18 cellular contexts compared by ENCODE assay signal in genomic region chr4:10031663-10032590, GRCh38. TPM values are rescaled to one million over a fixed set of nuclear protein-coding genes. Genes with fewer than 3 reads are reported as not detected.
DNase-seq lines count a peak whose midpoint lies in the region; ATAC-seq and TF ChIP-seq lines count a peak whose summit lies in the region.
"Had no signal": no experiment of that assay in that cellular context is flagged by ENCODE, and none has a peak within 500 bp of the region (broad histone marks: within the 10 kb centered on the region; RNA-seq: fewer than 3 reads in every experiment).

No MANE protein-coding gene starts in this region.

- no peak overlapping the region for H3K27ac Mint-ChIP-seq in H9
- H3K27ac Mint-ChIP-seq: CD4-positive, alpha-beta T cell had no signal

- H2BK12ac ChIP-seq in H9 (ENCODE audit: insufficient read length, low read depth, low read length) = no peak overlapping the region

- H3K36me3 Mint-ChIP-seq in H9 (ENCODE audit: insufficient read depth in 1 of 3, low read depth in 3 of 3) = no peaks in the 10 kb centered on the region
- H3K36me3 Mint-ChIP-seq: IgD-negative memory B cell had no signal

- H3K4me2 ChIP-seq in H9 (ENCODE audit: insufficient read depth, insufficient read length, low read length) = no peak overlapping the region
- H3K4me2 ChIP-seq: hepatocyte had no signal

- no peak overlapping the region for H4K5ac ChIP-seq in H9 (ENCODE audit: insufficient read length, low read depth, low read length)

- no peaks in the 10 kb centered on the region; a peak in 1 of 5 replicates for H3K9me3 Mint-ChIP-seq in H9
- H3K9me3 Mint-ChIP-seq: CD4-positive, alpha-beta T cell; IgD-negative memory B cell had no signal

- no peak for TF ChIP-seq POLR2A in upper lobe of left lung (IDR thresholded peaks at IDR 0.05)

- no peak overlapping the region for H2BK5ac ChIP-seq in H9 (ENCODE audit: insufficient read length, low read length)

- no peak overlapping the region for H2BK120ac ChIP-seq in H9 (ENCODE audit: low read depth, low read length, poor library complexity, severe bottlenecking)

- H3K9me3 ChIP-seq in H9 (ENCODE audit: control insufficient read depth, low read depth, low read length) (no peaks in the 10 kb centered on the region), upper lobe of left lung (no peaks in the 10 kb centered on the region)
- H3K9me3 ChIP-seq: mucosa of descending colon had no signal

- no peaks in the 10 kb centered on the region for H3K23me2 ChIP-seq in H9 (ENCODE audit: insufficient read length, low read depth, low read length, poor library complexity, severe bottlenecking)

- no peak overlapping the region for H3K4me3 ChIP-seq in choroid plexus epithelial cell (ENCODE audit: low read depth, low read length)
- no peak overlapping the region for H3K4me3 ChIP-seq in upper lobe of left lung
- H3K4me3 ChIP-seq: hepatocyte, mucosa of descending colon had no signal

- H4K8ac ChIP-seq in H9 (replicated peaks; ENCODE audit: insufficient read length, low read depth, low read length) = no peak overlapping the region

- peak in 1 of 4 donors; percentile 7 for TF ChIP-seq EP300 in upper lobe of left lung (IDR thresholded peaks at IDR 0.05)

- H3K79me2 ChIP-seq in H9 (ENCODE audit: insufficient read depth, low read length) = no peaks in the 10 kb centered on the region
- H3K79me2 ChIP-seq: hepatocyte had no signal

- H3K4me3 Mint-ChIP-seq in H9 = no peak overlapping the region
- H3K4me3 Mint-ChIP-seq: CD4-positive, alpha-beta T cell had no signal

- H3K27ac ChIP-seq in H9 (ENCODE audit: insufficient read length, low read depth, low read length) = no peak overlapping the region
- peak overlapping the region in 1 of 4 donors; percentile 30 for H3K27ac ChIP-seq in upper lobe of left lung
- H3K27ac ChIP-seq: hepatocyte had no signal

- no peak for TF ChIP-seq CTCF in H9 (conservative IDR thresholded peaks at IDR 0.05)
- TF ChIP-seq CTCF in choroid plexus epithelial cell (conservative IDR thresholded peaks at IDR 0.05; ENCODE audit: low read depth, low read length) = no peak
- TF ChIP-seq CTCF in upper lobe of left lung (IDR thresholded peaks at IDR 0.05) = no peak

- no peaks in the 10 kb centered on the region for H4K20me1 ChIP-seq in H9 (ENCODE audit: control insufficient read depth, insufficient read depth, insufficient read length)

- no peak overlapping the region for H2AK5ac ChIP-seq in H9 (ENCODE audit: insufficient read length, low read length)

- DNase-seq in H9 = peak; percentile 8
- DNase-seq in choroid plexus epithelial cell (ENCODE audit: low read depth) = peak; percentile 47
- DNase-seq in iris pigment epithelial cell (ENCODE audit: low read depth) = peak; percentile 59
- peak; percentile 45 for DNase-seq in sciatic nerve (ENCODE audit: low spot score)
- DNase-seq in GF-D8 (lab: John Stamatoyannopoulos, UW) = no peak
- no peak for DNase-seq in upper lobe of left lung
- no peak for DNase-seq in NK-92 treated with Interleukin-12 subunit alpha and Interleukin-12 subunit beta, amount 100 ng/mL, for 24 hours (lab: John Stamatoyannopoulos, UW)
- DNase-seq: activated CD4-positive, alpha-beta T cell treated with anti-CD3 and anti-CD28 coated beads, Interleukin-2, amount 50 U/mL, for 48 hours; activated naive CD4-positive, alpha-beta T cell; CD4-positive, alpha-beta T cell; cortex of kidney; mucosa of descending colon; NCI-H1930; stimulated activated CD4-positive, alpha-beta T cell treated with anti-CD3 and anti-CD28 coated beads, Interleukin-12 subunit alpha, Interleukin-12 subunit beta, amount 100 ng/mL, for 4 hours; T-helper 2 cell had no signal

- H2AFZ ChIP-seq in H9 (ENCODE audit: low read length) = no peak overlapping the region
- H2AFZ ChIP-seq: hepatocyte had no signal

- no peak overlapping the region for H2BK15ac ChIP-seq in H9 (ENCODE audit: low read depth, low read length)

- H3K4ac ChIP-seq in H9 (ENCODE audit: low read depth, low read length) = no peak overlapping the region

- H3K27me3 Mint-ChIP-seq in H9 (ENCODE audit: low read depth) = peaks cover 6% of the 10 kb centered on the region
- H3K27me3 Mint-ChIP-seq: CD4-positive, alpha-beta T cell had no signal

- H3K4me1 ChIP-seq in H9 (ENCODE audit: insufficient read depth, low read length) (no peaks in the 10 kb centered on the region), upper lobe of left lung (peaks cover 26 to 35% (median 29%) of the 10 kb centered on the region in 4 donors)

- no CpG with 5 or more reads among the region's 10 CpGs for WGBS in H9 (ENCODE audit: extremely low coverage, insufficient read length, low lambda C conversion rate)
- 71 to 76% methylated on average over 10 of the region's 10 CpGs for WGBS in upper lobe of left lung, 2 donors

- H3K36me3 ChIP-seq in upper lobe of left lung = no peaks in the 10 kb centered on the region

- no peaks in the 10 kb centered on the region for H3K27me3 ChIP-seq in H9 (ENCODE audit: insufficient read depth, low read length)
- H3K27me3 ChIP-seq in upper lobe of left lung = no peaks in the 10 kb centered on the region
- H3K27me3 ChIP-seq: hepatocyte had no signal

- ATAC-seq in sciatic nerve (peak; percentile 37), upper lobe of left lung (ENCODE audit: low FRiP score in 2 of 2) (no peak), HG03571 (IDR thresholded peaks at IDR 0.05; ENCODE audit: unreplicated experiment) (no peak)

- H3K4me1 Mint-ChIP-seq in H9 = peaks cover 17 to 24% of the 10 kb centered on the region in 2 experiments

- no peaks in the 10 kb centered on the region for H3K79me1 ChIP-seq in H9 (ENCODE audit: insufficient read depth, low read depth, low read length, poor library complexity, severe bottlenecking)

- no peak overlapping the region for H3K23ac ChIP-seq in H9 (ENCODE audit: insufficient read length, low read depth, low read length)

- H3K56ac ChIP-seq in H9 (ENCODE audit: insufficient read length, low read depth, low read length) = no peak overlapping the region

- no peak overlapping the region for H3K18ac ChIP-seq in H9 (ENCODE audit: insufficient read length, low read depth, low read length)

- no peak overlapping the region for H4K91ac ChIP-seq in H9 (ENCODE audit: insufficient read length, low read depth, low read length)

- H3K9ac ChIP-seq in H9 (ENCODE audit: extremely low read depth, insufficient read length, low read length) = no peak overlapping the region

- no peak overlapping the region for H3K14ac ChIP-seq in H9 (ENCODE audit: insufficient read depth, low read length)

- no peak overlapping the region for H2BK20ac ChIP-seq in H9 (ENCODE audit: low read depth, low read length, poor library complexity, severe bottlenecking)

- no peak overlapping the region for H3T11ph ChIP-seq in H9 (ENCODE audit: low read length)

- intact Hi-C loops in sciatic nerve (cut with DNase I) = no loop called here

RNA-seq across cellular contexts. Expression of gene SLC2A9, which starts 10.6 kb away (rescaled TPM):
- total RNA-seq in H9 (2021) (0.57 and 0.79 TPM in 2 replicates), sciatic nerve (7.4 TPM), upper lobe of left lung (10 to 100 TPM in 3 of 6 donors, 1 to 10 TPM in 3; 5.4 to 25.1 (median 13.0) TPM)

Comparison
In these comparisons a context has a peak if more than half of its experiments do, and no peak if none do; other contexts are left out.
1. DNase-seq: peak in H9 (single experiment), choroid plexus epithelial cell (single experiment), iris pigment epithelial cell (single experiment) and sciatic nerve (single experiment); none in GF-D8 (single experiment), upper lobe of left lung (0 of 2) and NK-92 treated with Interleukin-12 subunit alpha and Interleukin-12 subunit beta, amount 100 ng/mL, for 24 hours (single experiment).